14 cellular contexts compared by ENCODE assay signal in the genomic region with DNA sequence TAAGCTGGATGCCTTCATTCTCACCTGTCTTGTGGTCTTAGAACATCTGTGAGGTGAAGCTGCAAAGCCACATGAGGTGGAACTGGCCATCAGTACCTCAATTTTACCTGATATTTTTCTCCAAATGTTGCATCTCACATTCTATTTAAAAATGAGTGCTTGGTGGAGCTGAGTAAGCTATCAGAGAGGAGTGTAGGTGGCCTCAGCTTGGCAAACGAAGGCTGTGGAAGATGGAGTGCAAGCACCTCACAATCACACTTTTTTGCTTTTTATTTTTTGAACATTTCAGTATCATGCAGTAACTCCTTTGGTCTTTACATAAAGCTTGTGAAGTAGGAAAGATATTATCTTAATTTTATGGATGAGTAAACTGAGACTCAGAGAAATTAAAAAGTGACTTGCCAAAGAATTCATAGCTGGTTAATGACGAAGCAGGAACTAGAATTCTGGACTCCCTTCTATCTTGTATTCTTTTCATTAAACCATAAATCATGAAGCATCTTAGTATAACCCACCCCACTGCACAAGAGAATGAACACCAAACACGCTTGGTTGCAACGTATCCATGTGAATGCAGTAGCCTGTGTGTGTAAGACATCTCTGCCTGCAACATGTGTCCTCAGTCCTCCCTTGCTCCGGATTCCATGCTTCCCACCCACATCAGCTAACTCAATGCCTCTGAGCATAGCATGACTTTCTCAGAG.
"Had no signal": no experiment of that assay in that cellular context is flagged by ENCODE, and none has a peak within 500 bp of the region (broad histone marks: within the 10 kb centered on the region; RNA-seq: fewer than 3 reads in every experiment).

No MANE protein-coding gene starts in this region.

- H3K27ac Mint-ChIP-seq: activated CD4-positive, alpha-beta T cell treated with anti-CD3 and anti-CD28 coated beads, Interleukin-2, amount 10 ng/mL, durations not matched to agents 24 days and 14 days; activated CD8-positive, alpha-beta T cell treated with anti-CD3 and anti-CD28 coated beads, Interleukin-2, amount 10 ng/mL, durations not matched to agents 7 days and 5 days; activated naive CD8-positive, alpha-beta T cell treated with anti-CD3 and anti-CD28 coated beads, Interleukin-2, amount 10 ng/mL, durations not matched to agents 7 days and 5 days; activated T-helper 1 cell treated with anti-CD3 and anti-CD28 coated beads, Interleukin-12 subunit alpha, Interleukin-12 subunit beta, Interleukin-2, Interleukin-4 antibody, amounts not matched to agents 30 ng/mL and 10 ng/mL and 1 ng/mL, durations not matched to agents 14 hours and 24 hours and 36 hours; endodermal cell; mesothelial cell of epicardium; neural progenitor cell; stimulated activated naive CD8-positive, alpha-beta T cell treated with anti-CD3 and anti-CD28 coated beads, Interleukin-15, Interleukin-2, amounts not matched to agents 100 ng/mL and 50 ng/mL, for 24 hours had no signal

- H3K4me2 ChIP-seq: neural progenitor cell had no signal

- H3K4me1 Mint-ChIP-seq: endodermal cell had no signal

- H2AFZ ChIP-seq: neural progenitor cell had no signal

- H3K9me3 Mint-ChIP-seq: activated CD4-positive, alpha-beta T cell treated with anti-CD3 and anti-CD28 coated beads, Interleukin-2, amount 10 ng/mL, durations not matched to agents 24 days and 14 days; activated naive CD8-positive, alpha-beta T cell treated with anti-CD3 and anti-CD28 coated beads, Interleukin-2, amount 10 ng/mL, durations not matched to agents 7 days and 5 days; activated T-helper 1 cell treated with anti-CD3 and anti-CD28 coated beads, Interleukin-12 subunit alpha, Interleukin-12 subunit beta, Interleukin-2, Interleukin-4 antibody, amounts not matched to agents 30 ng/mL and 10 ng/mL and 1 ng/mL, durations not matched to agents 14 hours and 24 hours and 36 hours; endodermal cell; mesothelial cell of epicardium; neural progenitor cell; stimulated activated naive CD8-positive, alpha-beta T cell treated with anti-CD3 and anti-CD28 coated beads, Interleukin-15, Interleukin-2, amounts not matched to agents 100 ng/mL and 50 ng/mL, for 24 hours had no signal

- H3K9me3 ChIP-seq: ovary, spleen, thoracic aorta, upper lobe of right lung had no signal

- H3K36me3 ChIP-seq: neural progenitor cell, ovary had no signal

- H3K27ac ChIP-seq: neural progenitor cell, spleen, thoracic aorta, upper lobe of right lung had no signal

- H3K4me3 Mint-ChIP-seq: activated CD4-positive, alpha-beta T cell treated with anti-CD3 and anti-CD28 coated beads, Interleukin-2, amount 10 ng/mL, durations not matched to agents 24 days and 14 days; activated CD8-positive, alpha-beta T cell treated with anti-CD3 and anti-CD28 coated beads, Interleukin-2, amount 10 ng/mL, durations not matched to agents 7 days and 5 days; activated naive CD8-positive, alpha-beta T cell treated with anti-CD3 and anti-CD28 coated beads, Interleukin-2, amount 10 ng/mL, durations not matched to agents 7 days and 5 days; activated T-helper 1 cell treated with anti-CD3 and anti-CD28 coated beads, Interleukin-12 subunit alpha, Interleukin-12 subunit beta, Interleukin-2, Interleukin-4 antibody, amounts not matched to agents 30 ng/mL and 10 ng/mL and 1 ng/mL, durations not matched to agents 14 hours and 24 hours and 36 hours; endodermal cell; mesothelial cell of epicardium; neural progenitor cell; stimulated activated naive CD8-positive, alpha-beta T cell treated with anti-CD3 and anti-CD28 coated beads, Interleukin-15, Interleukin-2, amounts not matched to agents 100 ng/mL and 50 ng/mL, for 24 hours had no signal

- H3K27me3 ChIP-seq: neural progenitor cell, ovary, spleen, upper lobe of right lung had no signal

- H3K27me3 Mint-ChIP-seq: activated CD4-positive, alpha-beta T cell treated with anti-CD3 and anti-CD28 coated beads, Interleukin-2, amount 10 ng/mL, durations not matched to agents 24 days and 14 days; activated naive CD8-positive, alpha-beta T cell treated with anti-CD3 and anti-CD28 coated beads, Interleukin-2, amount 10 ng/mL, durations not matched to agents 7 days and 5 days; stimulated activated naive CD8-positive, alpha-beta T cell treated with anti-CD3 and anti-CD28 coated beads, Interleukin-15, Interleukin-2, amounts not matched to agents 100 ng/mL and 50 ng/mL, for 24 hours had no signal

- DNase-seq: activated CD4-positive, alpha-beta T cell treated with anti-CD3 and anti-CD28 coated beads, Interleukin-2, amount 10 ng/mL, durations not matched to agents 24 days and 14 days; activated CD4-positive, CD25-positive, alpha-beta regulatory T cell; activated CD8-positive, alpha-beta T cell treated with anti-CD3 and anti-CD28 coated beads, Interleukin-2, amount 10 ng/mL, durations not matched to agents 7 days and 5 days; activated naive CD8-positive, alpha-beta T cell treated with anti-CD3 and anti-CD28 coated beads, Interleukin-2, amount 10 ng/mL, durations not matched to agents 7 days and 5 days; endodermal cell; erythroblast; ovary; spleen; upper lobe of right lung had no signal

- H3K4me3 ChIP-seq: neural progenitor cell, ovary, spleen, thoracic aorta, upper lobe of right lung had no signal

- H3K4me1 ChIP-seq: neural progenitor cell, upper lobe of right lung had no signal

- H3K9ac ChIP-seq: neural progenitor cell had no signal
